29 cellular contexts compared by ENCODE assay signal in genomic region chr12:116046039-116046438, GRCh38.
"Had no signal": no experiment of that assay in that cellular context is flagged by ENCODE, and none has a peak within 500 bp of the region (broad histone marks: within the 10 kb centered on the region; RNA-seq: fewer than 3 reads in every experiment).

No MANE protein-coding gene starts in this region.

- DNase-seq: activated CD4-positive, alpha-beta memory T cell treated with anti-CD3 and anti-CD28 coated beads for 36 hours; activated CD4-positive, alpha-beta T cell treated with anti-CD3 and anti-CD28 coated beads for 36 hours; activated CD4-positive, alpha-beta T cell treated with anti-CD3 and anti-CD28 coated beads, Interleukin-2, amount 10 ng/mL, durations not matched to agents 24 days and 14 days; activated CD4-positive, CD25-positive, alpha-beta regulatory T cell; activated CD4-positive, CD25-positive, alpha-beta regulatory T cell treated with anti-CD3 and anti-CD28 coated beads, Interleukin-2, amount 50 U/mL, for 72 hours; activated CD8-positive, alpha-beta memory T cell treated with anti-CD3 and anti-CD28 coated beads, Interleukin-2, amount 10 ng/mL, durations not matched to agents 7 days and 5 days; activated CD8-positive, alpha-beta memory T cell treated with anti-CD3 and anti-CD28 coated beads, Interleukin-2, amount 50 U/mL, for 4 hours; activated CD8-positive, alpha-beta T cell treated with anti-CD3 and anti-CD28 coated beads, Interleukin-2, amount 10 ng/mL, durations not matched to agents 7 days and 5 days; activated effector memory CD4-positive, alpha-beta T cell treated with anti-CD3 and anti-CD28 coated beads, Interleukin-2, amount 50 U/mL, for 16 hours; activated naive CD4-positive, alpha-beta T cell treated with anti-CD3 and anti-CD28 coated beads for 36 hours; activated naive CD8-positive, alpha-beta T cell treated with anti-CD3 and anti-CD28 coated beads for 36 hours; activated naive CD8-positive, alpha-beta T cell treated with anti-CD3 and anti-CD28 coated beads, Interleukin-2, amount 50 U/mL, for 24 hours; activated T-cell treated with anti-CD3 and anti-CD28 coated beads, Interleukin-2, amount 50 U/mL, for 1 hour; activated T-cell treated with anti-CD3 and anti-CD28 coated beads, Interleukin-2, amount 50 U/mL, for 48 hours; adrenal gland; amygdala; aorta; body of pancreas; caudate nucleus; cortex of kidney; dermis blood vessel endothelial cell; effector CD4-positive, alpha-beta T cell; effector memory CD8-positive, alpha-beta T cell; erythroblast; esophagus squamous epithelium; foreskin melanocyte; head of caudate nucleus; T-helper 2 cell had no signal

- H3K36me3 ChIP-seq: adrenal gland had no signal

- H3K27ac ChIP-seq: adrenal gland, body of pancreas, esophagus squamous epithelium had no signal

- H3K9me3 ChIP-seq: adrenal gland, body of pancreas, esophagus squamous epithelium had no signal

- H3K4me3 ChIP-seq: adrenal gland, body of pancreas, esophagus squamous epithelium had no signal

- FAIRE-seq: colon had no signal

- H3K27me3 ChIP-seq: adrenal gland, body of pancreas, esophagus squamous epithelium had no signal
